ENCODE assay signal across 8 cellular contexts in genomic region chr14:24734917-24735500, GRCh38.
DNase-seq lines count a peak whose midpoint lies in the region; ATAC-seq, FAIRE-seq and TF ChIP-seq lines count a peak whose summit lies in the region.

No MANE protein-coding gene starts in this region.

- in situ Hi-C loops in astrocyte of the cerebellum (cut with HindIII; ENCODE audit: low sequenced_read_pairs), result no loop called here

- no peak for FAIRE-seq in GM12891 (lab: Jason Lieb, UNC)

- peak; percentile 67 for TF ChIP-seq CTCF in astrocyte of the cerebellum (IDR thresholded peaks at IDR 0.05; ENCODE audit: low read depth, low read length, missing control alignments)

- peak; percentile 62 for ATAC-seq in HG03354 (IDR thresholded peaks at IDR 0.05; ENCODE audit: poor library complexity, severe bottlenecking, unreplicated experiment)

- no peak for TF ChIP-seq POLR2A in GM12891 (IDR thresholded peaks at IDR 0.05; ENCODE audit: low read depth, low read length)

- no peak overlapping the region for H3K4me3 ChIP-seq in astrocyte of the cerebellum (ENCODE audit: low read depth, low read length)

- DNase-seq in DMS 273 treated with DMSO at 0.1 percent for 48 hours (lab: John Stamatoyannopoulos, UW), result peak; percentile 49
- peak; percentile 84 for DNase-seq in NCI-H510A treated with DMSO at 0.1 percent for 48 hours (lab: John Stamatoyannopoulos, UW)
- peak; percentile 50 for DNase-seq in astrocyte of the cerebellum (ENCODE audit: low read depth)
- peak; percentile 42 for DNase-seq in iPS DF 19.7 (ENCODE audit: low read depth, low spot score)
- peak; percentile 21 for DNase-seq in smooth muscle cell of the brain vasculature (ENCODE audit: low read depth, low spot score)
- no peak for DNase-seq in GM12891 (ENCODE audit: insufficient read length, low spot score)
- no peak for DNase-seq in hepatic stellate cell (ENCODE audit: low spot score)

TF ChIP-seq in GM12891, 5 proteins besides CTCF, POLR2A, EP300 and RAD21:
- TF ChIP-seq PAX5 (IDR thresholded peaks at IDR 0.05; ENCODE audit: insufficient read depth, low read length, severe bottlenecking) (no peak), POU2F2 (IDR thresholded peaks at IDR 0.05; ENCODE audit: low read depth, low read length) (no peak), POLR2AphosphoS5 (IDR thresholded peaks at IDR 0.05; ENCODE audit: low read depth, low read length) (no peak), SPI1 (IDR thresholded peaks at IDR 0.05; ENCODE audit: low read depth, low read length) (no peak), TAF1 (IDR thresholded peaks at IDR 0.05; ENCODE audit: low read depth, low read length) (no peak)

Comparison
In these comparisons a context has a peak if more than half of its experiments do, and no peak if none do; other contexts are left out.
1. DNase-seq: peak in DMS 273 treated with DMSO at 0.1 percent for 48 hours (single experiment), NCI-H510A treated with DMSO at 0.1 percent for 48 hours (single experiment), astrocyte of the cerebellum (single experiment), iPS DF 19.7 (single experiment) and smooth muscle cell of the brain vasculature (single experiment); none in GM12891 (single experiment) and hepatic stellate cell (single experiment).